Comparison of ENCODE assay signal across 13 cellular contexts in the genomic region with DNA sequence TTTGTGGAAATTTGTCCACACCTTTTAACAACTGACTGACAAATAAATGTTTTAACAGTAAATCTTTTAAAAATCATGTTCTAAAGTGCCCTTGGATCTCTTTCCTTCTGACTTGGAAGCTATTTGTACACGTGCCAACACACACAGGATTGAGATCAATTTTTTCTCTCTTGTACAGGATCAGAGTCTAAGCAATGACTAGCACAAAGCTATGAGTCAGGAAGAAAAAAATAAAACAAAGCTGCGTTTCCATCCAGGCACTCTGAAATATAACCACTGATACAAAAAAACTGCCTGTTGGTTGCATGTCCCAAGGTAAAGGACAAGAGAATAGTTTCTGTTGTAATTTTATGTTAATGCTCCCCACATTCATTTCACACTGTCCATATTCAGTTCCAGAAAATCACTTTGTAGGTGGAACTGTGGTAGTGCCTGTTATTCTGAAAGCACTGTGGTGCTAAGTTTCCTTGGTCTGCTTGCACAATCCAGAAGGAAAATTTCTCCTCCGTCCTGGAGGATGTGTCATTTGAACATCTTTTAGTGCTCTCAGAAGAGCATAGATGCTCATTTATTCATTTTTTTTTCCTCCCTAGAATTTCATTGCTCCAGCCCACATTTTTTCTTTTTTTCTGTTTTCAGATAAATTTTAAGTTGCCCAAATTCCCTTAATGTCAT.
A peak's percentile ranks its signal among the peaks of the same experiment; 100 is the strongest.
DNase-seq lines count a peak whose midpoint lies in the region; FAIRE-seq and TF ChIP-seq lines count a peak whose summit lies in the region.
"Had no signal": no experiment of that assay in that cellular context is flagged by ENCODE, and none has a peak within 500 bp of the region (broad histone marks: within the 10 kb centered on the region; RNA-seq: fewer than 3 reads in every experiment).

No MANE protein-coding gene starts in this region.

- no peaks in the 10 kb centered on the region for H3K79me2 ChIP-seq in mammary epithelial cell (ENCODE audit: insufficient read depth, low read length)

- no peaks in the 10 kb centered on the region for H3K27me3 ChIP-seq in mammary epithelial cell (ENCODE audit: insufficient read depth, low read length)
- H3K27me3 ChIP-seq in small intestine (ENCODE audit: control insufficient read depth in 2 of 2, insufficient read depth in 2 of 2, low read length in 2 of 2) = no peaks in the 10 kb centered on the region
- H3K27me3 ChIP-seq: cardiac muscle cell had no signal

- no peak overlapping the region for H3K27ac Mint-ChIP-seq in activated T-cell treated with anti-CD3 and anti-CD28 coated beads, Interleukin-2, amount 50 U/mL, for 24 hours
- H3K27ac Mint-ChIP-seq: activated CD8-positive, alpha-beta T cell treated with anti-CD3 and anti-CD28 coated beads for 36 hours had no signal

- H3K9me3 ChIP-seq in mammary epithelial cell (replicated peaks; ENCODE audit: insufficient read depth, low read length) = no peaks in the 10 kb centered on the region
- H3K9me3 ChIP-seq in small intestine (ENCODE audit: control insufficient read depth, low read depth) = no peaks in the 10 kb centered on the region

- CTCF ChIA-PET in mammary epithelial cell (lab: Charles Lee; ENCODE audit: low non-redundant PET) = no interaction called here

- H3K9me3 Mint-ChIP-seq in activated T-cell treated with anti-CD3 and anti-CD28 coated beads, Interleukin-2, amount 50 U/mL, for 24 hours = peaks cover 8% of the 10 kb centered on the region

- intact Hi-C loops in mammary epithelial cell (cut with micrococcal nuclease) = loop anchor here (1.0 kb wide), 1 partner anchor 110 kb away; no protein-coding TSS in a partner anchor

- H3K36me3 ChIP-seq in mammary epithelial cell (ENCODE audit: insufficient read depth, low read length) = no peaks in the 10 kb centered on the region
- H3K36me3 ChIP-seq in small intestine (ENCODE audit: control insufficient read depth in 2 of 2, insufficient read depth in 2 of 2, low read length in 2 of 2) = no peaks in the 10 kb centered on the region
- H3K36me3 ChIP-seq: cardiac muscle cell had no signal

- 3% methylated on average over 3 of the region's 3 CpGs for WGBS in mammary epithelial cell (ENCODE audit: low coverage, missing lambda C conversion rate)
- 20 to 29% (median 24%) methylated on average over 3 of the region's 3 CpGs for WGBS in small intestine, 3 donors

- H3K4me1 Mint-ChIP-seq in activated T-cell treated with anti-CD3 and anti-CD28 coated beads, Interleukin-2, amount 50 U/mL, for 24 hours (ENCODE audit: low read depth) = no peaks in the 10 kb centered on the region

- H3K27me3 Mint-ChIP-seq in activated T-cell treated with anti-CD3 and anti-CD28 coated beads, Interleukin-2, amount 50 U/mL, for 24 hours = no peaks in the 10 kb centered on the region
- H3K27me3 Mint-ChIP-seq: activated CD8-positive, alpha-beta T cell treated with anti-CD3 and anti-CD28 coated beads for 36 hours had no signal

- H2AFZ ChIP-seq in mammary epithelial cell (ENCODE audit: low read depth, low read length) = peak overlapping the region; percentile 66

- H3K27ac ChIP-seq in mammary epithelial cell (ENCODE audit: insufficient read depth, low read depth, low read length) (peak overlapping the region; percentile 80), small intestine (ENCODE audit: low read depth in 1 of 2, low read length in 1 of 2) (no peak overlapping the region)
- H3K27ac ChIP-seq: cardiac muscle cell had no signal

- TF ChIP-seq CTCF in mammary epithelial cell (conservative IDR thresholded peaks at IDR 0.05 in 1 of 2, IDR thresholded peaks at IDR 0.05 in 1 of 2; ENCODE audit: extremely low read depth in 1 of 2, insufficient read depth in 1 of 2, low read depth in 1 of 2, low read length in 2 of 2) = no peak

- no peak overlapping the region for H3K4me3 ChIP-seq in mammary epithelial cell (replicated peaks in 1 of 3; ENCODE audit: insufficient read depth in 1 of 3, low read depth in 2 of 3, low read length in 3 of 3)
- no peak overlapping the region for H3K4me3 ChIP-seq in small intestine (ENCODE audit: low read depth in 1 of 2, low read length in 2 of 2)
- H3K4me3 ChIP-seq: cardiac muscle cell had no signal

- dilution Hi-C loops in mammary epithelial cell (cut with HindIII; ENCODE audit: low sequenced_read_pairs) = no loop called here

- H3K4me2 ChIP-seq in mammary epithelial cell (ENCODE audit: insufficient read depth, low read depth, low read length) = peak overlapping the region; percentile 81

- H3K4me1 ChIP-seq in mammary epithelial cell (ENCODE audit: insufficient read depth, low read length) (peaks cover 43% of the 10 kb centered on the region), small intestine (ENCODE audit: control insufficient read depth in 2 of 2, insufficient read depth in 1 of 2, low read depth in 1 of 2, low read length in 1 of 2) (peaks cover 0 to 4% of the 10 kb centered on the region in 2 donors)

- no peaks in the 10 kb centered on the region for H3K36me3 Mint-ChIP-seq in activated T-cell treated with anti-CD3 and anti-CD28 coated beads, Interleukin-2, amount 50 U/mL, for 24 hours (ENCODE audit: low read depth)

- H3K4me3 Mint-ChIP-seq in activated T-cell treated with anti-CD3 and anti-CD28 coated beads, Interleukin-2, amount 50 U/mL, for 24 hours = no peak overlapping the region
- H3K4me3 Mint-ChIP-seq: activated CD8-positive, alpha-beta T cell treated with anti-CD3 and anti-CD28 coated beads for 36 hours had no signal

- peak; percentile 19 for DNase-seq in HS-27A (ENCODE audit: low read depth)
- peak; percentile 80 for DNase-seq in mammary epithelial cell
- peak; percentile 55 for DNase-seq in kidney glomerular epithelial cell (lab: John Stamatoyannopoulos, UW)
- DNase-seq in small intestine = peak; percentile 82
- no peak for DNase-seq in stimulated activated naive CD4-positive, alpha-beta T cell (lab: John Stamatoyannopoulos, UW)
- DNase-seq in activated T-cell treated with anti-CD3 and anti-CD28 coated beads, Interleukin-2, amount 50 U/mL, for 24 hours = no peak
- DNase-seq in effector CD8-positive, alpha-beta T cell (lab: John Stamatoyannopoulos, UW) = no peak
- no peak for DNase-seq in NCI-H1417 (lab: John Stamatoyannopoulos, UW)
- DNase-seq: activated CD8-positive, alpha-beta T cell treated with anti-CD3 and anti-CD28 coated beads for 36 hours; DMS79; islet precursor cell had no signal

- H4K20me1 ChIP-seq in mammary epithelial cell (ENCODE audit: insufficient read depth, low read length) = no peaks in the 10 kb centered on the region

- peak overlapping the region; percentile 53 for H3K9ac ChIP-seq in mammary epithelial cell (ENCODE audit: insufficient read depth, low read length)

- peak; percentile 70 for FAIRE-seq in small intestine (lab: Jason Lieb, UNC)
- FAIRE-seq: H54 had no signal

- no TSS peak for BruUV-seq in mammary epithelial cell (replicated peaks; lab: Mats Ljungman, UMichigan)

- in situ Hi-C loops in mammary epithelial cell (cut with MboI; ENCODE audit: low sequenced_read_pairs in 2 of 2) = no loop called here

Comparison
In these comparisons a context has a peak if more than half of its experiments do, and no peak if none do; other contexts are left out.
1. DNase-seq: peak in HS-27A (single experiment), mammary epithelial cell (single experiment), kidney glomerular epithelial cell (single experiment) and small intestine (single experiment); none in stimulated activated naive CD4-positive, alpha-beta T cell (0 of 6), activated T-cell treated with anti-CD3 and anti-CD28 coated beads, Interleukin-2, amount 50 U/mL, for 24 hours (single experiment), effector CD8-positive, alpha-beta T cell (single experiment) and NCI-H1417 (0 of 3).